In the genomic region with DNA sequence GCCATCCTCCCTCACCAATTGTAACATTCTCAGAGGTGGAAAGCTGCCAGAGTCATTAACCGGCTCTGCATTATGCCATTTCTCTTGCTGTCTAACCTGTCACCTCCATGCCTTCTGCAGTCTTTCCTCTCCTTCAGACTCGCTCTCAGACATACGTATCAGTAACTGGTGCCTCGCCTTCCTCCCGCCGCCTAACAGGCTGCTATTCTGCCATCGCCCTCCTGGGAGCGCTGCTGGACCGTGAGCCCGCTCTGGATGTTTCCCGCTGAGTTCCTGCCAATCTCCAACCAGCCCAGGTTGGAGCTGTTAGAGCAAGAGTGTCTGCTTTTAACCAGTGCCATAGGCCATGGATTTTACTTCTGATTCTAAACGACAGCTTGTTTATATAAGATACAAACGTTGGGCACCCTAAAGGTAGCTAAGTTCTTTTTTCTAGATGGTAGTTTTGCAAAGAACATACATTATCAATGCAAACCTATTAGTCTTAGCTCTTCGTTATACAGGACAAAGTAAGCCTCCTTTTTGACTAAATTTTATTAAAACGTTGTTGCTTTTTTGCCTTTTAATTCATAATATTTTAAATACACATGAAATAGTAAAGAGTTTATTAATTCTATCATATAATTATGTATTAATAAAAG, we compare ENCODE assay signal across 8 cellular contexts. TPM values are rescaled to one million over a fixed set of nuclear protein-coding genes. Genes with fewer than 3 reads are reported as not detected.
DNase-seq lines count a peak whose midpoint lies in the region; ATAC-seq and TF ChIP-seq lines count a peak whose summit lies in the region.

No MANE protein-coding gene starts in this region.

- no peak overlapping the region for H2AK5ac ChIP-seq in neuronal stem cell (ENCODE audit: low read depth, low read length)

- H3K36me3 Mint-ChIP-seq in activated T-cell treated with anti-CD3 and anti-CD28 coated beads, Interleukin-2, amount 50 U/mL, for 72 hours (ENCODE audit: insufficient read depth in 2 of 2): no peaks in the 10 kb centered on the region

- no peaks in the 10 kb centered on the region for H3K79me1 ChIP-seq in neuronal stem cell (ENCODE audit: low read depth, low read length)

- no peak overlapping the region for H3K23ac ChIP-seq in neuronal stem cell (ENCODE audit: low read depth, low read length, poor library complexity)

- no peak overlapping the region for H3K27ac Mint-ChIP-seq in activated T-cell treated with anti-CD3 and anti-CD28 coated beads, Interleukin-2, amount 50 U/mL, for 72 hours

- H3K18ac ChIP-seq in neuronal stem cell (ENCODE audit: low read length): no peak overlapping the region

- H3K14ac ChIP-seq in neuronal stem cell (ENCODE audit: low read length): no peak overlapping the region

- no peak overlapping the region for H3K4me3 ChIP-seq in neuronal stem cell (ENCODE audit: low read length in 2 of 2)

- no peak overlapping the region for H4K91ac ChIP-seq in neuronal stem cell (ENCODE audit: low read depth, low read length, poor library complexity)

- no peak overlapping the region for H2BK5ac ChIP-seq in neuronal stem cell (ENCODE audit: low read length)

- no peak overlapping the region for H2BK12ac ChIP-seq in neuronal stem cell (ENCODE audit: low read length)

- no peak overlapping the region for H2BK120ac ChIP-seq in neuronal stem cell (ENCODE audit: low read depth, low read length)

- no peaks in the 10 kb centered on the region for H3K4me1 ChIP-seq in neuronal stem cell (ENCODE audit: control insufficient read depth in 2 of 2, insufficient read depth in 1 of 2, low read depth in 1 of 2, low read length in 2 of 2)

- no peaks in the 10 kb centered on the region for H3K27me3 Mint-ChIP-seq in activated T-cell treated with anti-CD3 and anti-CD28 coated beads, Interleukin-2, amount 50 U/mL, for 72 hours (ENCODE audit: low read depth)

- peak; percentile 76 for DNase-seq in COLO829 (ENCODE audit: low spot score)
- DNase-seq in activated T-cell treated with anti-CD3 and anti-CD28 coated beads, Interleukin-2, amount 50 U/mL, for 72 hours: peak; percentile 63 to 79
- peak; percentile 79 for DNase-seq in fibroblast of peridontal ligament (ENCODE audit: extremely low read depth)
- DNase-seq in neuronal stem cell (ENCODE audit: low spot score): peak; percentile 67
- DNase-seq in superior temporal gyrus (ENCODE audit: extremely low spot score): peak; percentile 82

- no peak overlapping the region for H3K27ac ChIP-seq in neuronal stem cell (replicated peaks; ENCODE audit: low read length)

- WGBS in neuronal stem cell (ENCODE audit: extremely low coverage in 2 of 2, insufficient read length in 2 of 2, insufficient replicate concordance in 1 of 2), 2 donors: no CpG with 5 or more reads among the region's 15 CpGs

- ATAC-seq in GM19463 (IDR thresholded peaks at IDR 0.05; ENCODE audit: unreplicated experiment) (peak; percentile 98), HG03469 (IDR thresholded peaks at IDR 0.05; ENCODE audit: unreplicated experiment) (peak; percentile 98)
- ATAC-seq in activated T-cell treated with anti-CD3 and anti-CD28 coated beads, Interleukin-2, amount 50 U/mL, for 72 hours (replicated peaks in 1 of 2): peak; percentile 86 to 91

- no peak overlapping the region for H3K4me2 ChIP-seq in neuronal stem cell (ENCODE audit: insufficient read depth, low read length, poor library complexity, severe bottlenecking)

- no peak overlapping the region for H3K9ac ChIP-seq in neuronal stem cell (ENCODE audit: low read depth, low read length, poor library complexity)

- no peaks in the 10 kb centered on the region for H3K9me3 Mint-ChIP-seq in activated T-cell treated with anti-CD3 and anti-CD28 coated beads, Interleukin-2, amount 50 U/mL, for 72 hours

- H3K9me3 ChIP-seq in neuronal stem cell (replicated peaks in 1 of 2; ENCODE audit: control insufficient read depth in 2 of 2, insufficient read depth in 1 of 2, low read depth in 1 of 2, low read length in 2 of 2): no peaks in the 10 kb centered on the region

- no peaks in the 10 kb centered on the region for H3K36me3 ChIP-seq in neuronal stem cell (replicated peaks in 1 of 2; ENCODE audit: control insufficient read depth in 2 of 2, insufficient read depth in 2 of 2, low read length in 2 of 2)

- no peak overlapping the region for H2BK15ac ChIP-seq in neuronal stem cell (ENCODE audit: low read length)

- H3K4me3 Mint-ChIP-seq in activated T-cell treated with anti-CD3 and anti-CD28 coated beads, Interleukin-2, amount 50 U/mL, for 72 hours: no peak overlapping the region

- peaks cover 14% of the 10 kb centered on the region for H3K4me1 Mint-ChIP-seq in activated T-cell treated with anti-CD3 and anti-CD28 coated beads, Interleukin-2, amount 50 U/mL, for 72 hours (ENCODE audit: low read depth)

- H3K27me3 ChIP-seq in neuronal stem cell (ENCODE audit: control insufficient read depth in 3 of 3, insufficient read depth in 3 of 3, low read depth in 1 of 3, low read length in 3 of 3): no peaks in the 10 kb centered on the region

- H4K8ac ChIP-seq in neuronal stem cell (ENCODE audit: low read depth, low read length): no peak overlapping the region

- no peak overlapping the region for H3K4ac ChIP-seq in neuronal stem cell (ENCODE audit: low read length)

- H2AFZ ChIP-seq in neuronal stem cell (ENCODE audit: low read length): peak overlapping the region; percentile 9

TF ChIP-seq in PFSK-1, 5 proteins besides CTCF, POLR2A, EP300 and RAD21:
- TF ChIP-seq FOXP2 (optimal IDR thresholded peaks at IDR 0.05; ENCODE audit: borderline replicate concordance, extremely low read depth, extremely low read length, insufficient read depth): peak; percentile 64
- TF ChIP-seq, protein P1, sequence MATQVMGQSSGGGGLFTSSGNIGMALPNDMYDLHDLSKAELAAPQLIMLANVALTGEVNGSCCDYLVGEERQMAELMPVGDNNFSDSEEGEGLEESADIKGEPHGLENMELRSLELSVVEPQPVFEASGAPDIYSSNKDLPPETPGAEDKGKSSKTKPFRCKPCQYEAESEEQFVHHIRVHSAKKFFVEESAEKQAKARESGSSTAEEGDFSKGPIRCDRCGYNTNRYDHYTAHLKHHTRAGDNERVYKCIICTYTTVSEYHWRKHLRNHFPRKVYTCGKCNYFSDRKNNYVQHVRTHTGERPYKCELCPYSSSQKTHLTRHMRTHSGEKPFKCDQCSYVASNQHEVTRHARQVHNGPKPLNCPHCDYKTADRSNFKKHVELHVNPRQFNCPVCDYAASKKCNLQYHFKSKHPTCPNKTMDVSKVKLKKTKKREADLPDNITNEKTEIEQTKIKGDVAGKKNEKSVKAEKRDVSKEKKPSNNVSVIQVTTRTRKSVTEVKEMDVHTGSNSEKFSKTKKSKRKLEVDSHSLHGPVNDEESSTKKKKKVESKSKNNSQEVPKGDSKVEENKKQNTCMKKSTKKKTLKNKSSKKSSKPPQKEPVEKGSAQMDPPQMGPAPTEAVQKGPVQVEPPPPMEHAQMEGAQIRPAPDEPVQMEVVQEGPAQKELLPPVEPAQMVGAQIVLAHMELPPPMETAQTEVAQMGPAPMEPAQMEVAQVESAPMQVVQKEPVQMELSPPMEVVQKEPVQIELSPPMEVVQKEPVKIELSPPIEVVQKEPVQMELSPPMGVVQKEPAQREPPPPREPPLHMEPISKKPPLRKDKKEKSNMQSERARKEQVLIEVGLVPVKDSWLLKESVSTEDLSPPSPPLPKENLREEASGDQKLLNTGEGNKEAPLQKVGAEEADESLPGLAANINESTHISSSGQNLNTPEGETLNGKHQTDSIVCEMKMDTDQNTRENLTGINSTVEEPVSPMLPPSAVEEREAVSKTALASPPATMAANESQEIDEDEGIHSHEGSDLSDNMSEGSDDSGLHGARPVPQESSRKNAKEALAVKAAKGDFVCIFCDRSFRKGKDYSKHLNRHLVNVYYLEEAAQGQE (IDR thresholded peaks at IDR 0.05; ENCODE audit: insufficient read depth in 1 of 2, low read depth in 2 of 2, low read length in 2 of 2): no peak

RNA-seq across cellular contexts. Expression of a gene that starts 59.5 kb away (rescaled TPM):
- 2.2 TPM for polyA plus RNA-seq in PFSK-1 (2012; ENCODE audit: insufficient read length, low read depth)
- 10 to 100 TPM; 26.4 to 29.2 TPM for total RNA-seq in activated T-cell treated with anti-CD3 and anti-CD28 coated beads, Interleukin-2, amount 50 U/mL, for 72 hours
- polyA plus RNA-seq in neuronal stem cell (2013, experiment 1 of 2): 12.1 TPM
- 11.5 TPM for polyA plus RNA-seq in neuronal stem cell (2013, experiment 2 of 2)
